ENCODE assay signal across 10 cellular contexts in the genomic region with DNA sequence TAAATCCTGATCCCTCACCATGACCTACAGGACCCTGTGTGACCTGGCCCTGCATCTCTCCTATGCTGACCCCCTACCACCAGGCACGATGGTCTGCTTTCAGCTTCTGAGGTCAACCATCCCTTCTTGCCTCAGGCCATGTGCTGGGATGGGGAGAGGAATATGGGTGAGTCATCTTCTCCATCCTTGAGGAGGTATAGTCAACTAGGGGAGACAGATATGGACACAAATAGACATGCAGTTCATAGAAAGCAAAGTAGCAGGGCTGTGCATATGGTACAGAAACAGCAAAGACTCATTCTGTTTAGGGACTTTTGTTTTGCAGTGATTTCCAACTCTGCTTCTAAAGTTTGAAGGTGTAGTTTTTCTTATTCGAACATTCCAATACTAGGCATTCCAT.
A peak's percentile ranks its signal among the peaks of the same experiment; 100 is the strongest.
DNase-seq lines count a peak whose midpoint lies in the region; ATAC-seq and TF ChIP-seq lines count a peak whose summit lies in the region.
"Had no signal": no experiment of that assay in that cellular context is flagged by ENCODE, and none has a peak within 500 bp of the region (broad histone marks: within the 10 kb centered on the region; RNA-seq: fewer than 3 reads in every experiment).

No MANE protein-coding gene starts in this region.

- peak; percentile 9 for ATAC-seq in HG02884 (IDR thresholded peaks at IDR 0.05; ENCODE audit: unreplicated experiment)
- no peak for ATAC-seq in GM18519 (IDR thresholded peaks at IDR 0.05; ENCODE audit: low FRiP score, unreplicated experiment)

- H3K79me2 ChIP-seq in parathyroid adenoma: no peaks in the 10 kb centered on the region

- H3K27ac ChIP-seq in parathyroid adenoma: peak overlapping the region; percentile 88

- H3K36me3 ChIP-seq in parathyroid adenoma (ENCODE audit: control insufficient read depth, insufficient read depth, low read length): no peaks in the 10 kb centered on the region

- H3K9me3 ChIP-seq in parathyroid adenoma (ENCODE audit: control insufficient read depth, low read length): no peaks in the 10 kb centered on the region

- no peak overlapping the region for H3K9ac ChIP-seq in parathyroid adenoma

- peak overlapping the region; percentile 50 for H2AFZ ChIP-seq in parathyroid adenoma

- H3K4me1 Mint-ChIP-seq in activated CD4-positive, alpha-beta T cell treated with anti-CD3 and anti-CD28 coated beads, Interleukin-2, amount 10 ng/mL, durations not matched to agents 24 days and 14 days: peaks cover 63% of the 10 kb centered on the region
- peaks cover 83% of the 10 kb centered on the region for H3K4me1 Mint-ChIP-seq in activated T-helper 1 cell treated with anti-CD3 and anti-CD28 coated beads, Interleukin-12 subunit alpha, Interleukin-12 subunit beta, Interleukin-2, Interleukin-4 antibody, amounts not matched to agents 30 ng/mL and 10 ng/mL and 1 ng/mL, durations not matched to agents 14 hours and 24 hours and 36 hours (ENCODE audit: low read depth)
- H3K4me1 Mint-ChIP-seq in endothelial cell (ENCODE audit: unreplicated experiment): peaks cover 30% of the 10 kb centered on the region

- no peak overlapping the region for H3K4me2 ChIP-seq in parathyroid adenoma (ENCODE audit: low read length)

- H3K4me1 ChIP-seq in parathyroid adenoma: peaks cover 37% of the 10 kb centered on the region

- H3K27ac Mint-ChIP-seq in activated CD4-positive, alpha-beta T cell treated with anti-CD3 and anti-CD28 coated beads, Interleukin-2, amount 10 ng/mL, durations not matched to agents 24 days and 14 days: peak overlapping the region; percentile 96
- H3K27ac Mint-ChIP-seq in activated T-helper 1 cell treated with anti-CD3 and anti-CD28 coated beads, Interleukin-12 subunit alpha, Interleukin-12 subunit beta, Interleukin-2, Interleukin-4 antibody, amounts not matched to agents 30 ng/mL and 10 ng/mL and 1 ng/mL, durations not matched to agents 14 hours and 24 hours and 36 hours: peak overlapping the region; percentile 71
- H3K27ac Mint-ChIP-seq in endothelial cell (ENCODE audit: unreplicated experiment): no peak overlapping the region

- peaks cover 14% of the 10 kb centered on the region for H3K9me3 Mint-ChIP-seq in activated CD4-positive, alpha-beta T cell treated with anti-CD3 and anti-CD28 coated beads, Interleukin-2, amount 10 ng/mL, durations not matched to agents 24 days and 14 days
- H3K9me3 Mint-ChIP-seq in activated T-helper 1 cell treated with anti-CD3 and anti-CD28 coated beads, Interleukin-12 subunit alpha, Interleukin-12 subunit beta, Interleukin-2, Interleukin-4 antibody, amounts not matched to agents 30 ng/mL and 10 ng/mL and 1 ng/mL, durations not matched to agents 14 hours and 24 hours and 36 hours: peaks cover 29% of the 10 kb centered on the region
- no peaks in the 10 kb centered on the region for H3K9me3 Mint-ChIP-seq in endothelial cell (ENCODE audit: unreplicated experiment)

- peak overlapping the region; percentile 76 for H3K4me3 Mint-ChIP-seq in activated CD4-positive, alpha-beta T cell treated with anti-CD3 and anti-CD28 coated beads, Interleukin-2, amount 10 ng/mL, durations not matched to agents 24 days and 14 days
- peak overlapping the region; percentile 56 for H3K4me3 Mint-ChIP-seq in activated T-helper 1 cell treated with anti-CD3 and anti-CD28 coated beads, Interleukin-12 subunit alpha, Interleukin-12 subunit beta, Interleukin-2, Interleukin-4 antibody, amounts not matched to agents 30 ng/mL and 10 ng/mL and 1 ng/mL, durations not matched to agents 14 hours and 24 hours and 36 hours
- no peak overlapping the region for H3K4me3 Mint-ChIP-seq in endothelial cell (ENCODE audit: unreplicated experiment)

- intact Hi-C loops in activated CD4-positive, alpha-beta T cell treated with anti-CD3 and anti-CD28 coated beads, Interleukin-2, amount 10 ng/mL, durations not matched to agents 24 days and 14 days (cut with micrococcal nuclease): loop anchor here (1.0 to 5.0 kb wide), 8 partner anchors 20 to 387 kb away; partner anchors contain the start of gene JUN
- intact Hi-C loops in activated T-helper 1 cell treated with anti-CD3 and anti-CD28 coated beads, Interleukin-12 subunit alpha, Interleukin-12 subunit beta, Interleukin-2, Interleukin-4 antibody, amounts not matched to agents 30 ng/mL and 10 ng/mL and 1 ng/mL, durations not matched to agents 14 hours and 24 hours and 36 hours (cut with micrococcal nuclease): loop anchor here (1.0 to 10.0 kb wide), 12 partner anchors 20 to 653 kb away; partner anchors contain the start of genes FGGY, JUN and OMA1

- no peak for DNase-seq in activated CD4-positive, alpha-beta T cell treated with anti-CD3 and anti-CD28 coated beads, Interleukin-2, amount 10 ng/mL, durations not matched to agents 24 days and 14 days
- DNase-seq in activated CD4-positive, alpha-beta T cell treated with anti-CD3 and anti-CD28 coated beads for 1 hour: no peak
- no peak for DNase-seq in activated T-helper 1 cell treated with anti-CD3 and anti-CD28 coated beads, Interleukin-12 subunit alpha, Interleukin-12 subunit beta, Interleukin-2, Interleukin-4 antibody, amounts not matched to agents 30 ng/mL and 10 ng/mL and 1 ng/mL, durations not matched to agents 14 hours and 24 hours and 36 hours (ENCODE audit: low spot score)
- no peak for DNase-seq in activated effector memory CD4-positive, alpha-beta T cell treated with anti-CD3 and anti-CD28 coated beads, Interleukin-2, amount 50 U/mL, for 16 hours
- no peak for DNase-seq in endothelial cell (ENCODE audit: low spot score)
- DNase-seq: NCI-H1092, SW 1271 had no signal

- no peak for TF ChIP-seq CTCF in parathyroid adenoma (IDR thresholded peaks at IDR 0.05)
- TF ChIP-seq CTCF in endothelial cell (IDR thresholded peaks at IDR 0.05; ENCODE audit: unreplicated experiment): no peak

- H3K27me3 ChIP-seq in parathyroid adenoma (ENCODE audit: control insufficient read depth, insufficient read depth, low read length): no peaks in the 10 kb centered on the region

- no peaks in the 10 kb centered on the region for H3K27me3 Mint-ChIP-seq in activated CD4-positive, alpha-beta T cell treated with anti-CD3 and anti-CD28 coated beads, Interleukin-2, amount 10 ng/mL, durations not matched to agents 24 days and 14 days
- no peaks in the 10 kb centered on the region for H3K27me3 Mint-ChIP-seq in activated T-helper 1 cell treated with anti-CD3 and anti-CD28 coated beads, Interleukin-12 subunit alpha, Interleukin-12 subunit beta, Interleukin-2, Interleukin-4 antibody, amounts not matched to agents 30 ng/mL and 10 ng/mL and 1 ng/mL, durations not matched to agents 14 hours and 24 hours and 36 hours (ENCODE audit: insufficient read depth)
- peaks cover 5% of the 10 kb centered on the region for H3K27me3 Mint-ChIP-seq in endothelial cell (ENCODE audit: unreplicated experiment)

- peaks cover 30% of the 10 kb centered on the region for H3K36me3 Mint-ChIP-seq in activated CD4-positive, alpha-beta T cell treated with anti-CD3 and anti-CD28 coated beads, Interleukin-2, amount 10 ng/mL, durations not matched to agents 24 days and 14 days (ENCODE audit: low read depth)
- H3K36me3 Mint-ChIP-seq in activated T-helper 1 cell treated with anti-CD3 and anti-CD28 coated beads, Interleukin-12 subunit alpha, Interleukin-12 subunit beta, Interleukin-2, Interleukin-4 antibody, amounts not matched to agents 30 ng/mL and 10 ng/mL and 1 ng/mL, durations not matched to agents 14 hours and 24 hours and 36 hours (ENCODE audit: low read depth): peaks cover 34% of the 10 kb centered on the region
- peaks cover 10% of the 10 kb centered on the region for H3K36me3 Mint-ChIP-seq in endothelial cell (ENCODE audit: low read depth, unreplicated experiment)

- no peak overlapping the region for H3K4me3 ChIP-seq in parathyroid adenoma (ENCODE audit: low read depth, low read length)
